In genomic region chr6:7311171-7311570, GRCh38 we compare ENCODE assay signal across 10 cellular contexts. TPM values are rescaled to one million over a fixed set of nuclear protein-coding genes. Genes with fewer than 3 reads are reported as not detected.
DNase-seq lines count a peak whose midpoint lies in the region; ATAC-seq and TF ChIP-seq lines count a peak whose summit lies in the region.
"Had no signal": no experiment of that assay in that cellular context is flagged by ENCODE, and none has a peak within 500 bp of the region (broad histone marks: within the 10 kb centered on the region; RNA-seq: fewer than 3 reads in every experiment).

No MANE protein-coding gene starts in this region.

- H3K27me3 ChIP-seq in cardiac muscle cell (no peaks in the 10 kb centered on the region), heart left ventricle (no peaks in the 10 kb centered on the region), foreskin keratinocyte (no peaks in the 10 kb centered on the region)

- intact Hi-C loops in heart left ventricle (cut with DNase I): loop anchor here in 5 of 10 donors (5.0 to 10.0 kb wide), 3 partner anchors 74 to 304 kb away; partner anchors contain the start of genes CAGE1 (in 3 of the 5) and RIOK1 (in 3 of the 5)
- intact Hi-C loops in activated CD4-positive, alpha-beta memory T cell treated with anti-CD3 and anti-CD28 coated beads for 36 hours (cut with micrococcal nuclease): loop anchor here (5.0 kb wide), 1 partner anchor 281 kb away; the partner anchor contains the start of gene SNRNP48

- no peak for TF ChIP-seq POLR2A in heart left ventricle (IDR thresholded peaks at IDR 0.05)

- H3K36me3 ChIP-seq in cardiac muscle cell (peaks cover 11% of the 10 kb centered on the region), heart left ventricle (peaks cover 0 to 39% (median 35%) of the 10 kb centered on the region in 9 donors)

- no peak for ATAC-seq in heart left ventricle
- ATAC-seq in foreskin keratinocyte: no peak
- ATAC-seq in HG02981 (IDR thresholded peaks at IDR 0.05; ENCODE audit: unreplicated experiment): no peak
- ATAC-seq in HG03571 (IDR thresholded peaks at IDR 0.05; ENCODE audit: unreplicated experiment): no peak

- no peak for TF ChIP-seq CTCF in cardiac muscle cell (IDR thresholded peaks at IDR 0.05; ENCODE audit: low read depth, low read length)
- no peak for TF ChIP-seq CTCF in heart left ventricle (IDR thresholded peaks at IDR 0.05)
- TF ChIP-seq CTCF in foreskin keratinocyte (conservative IDR thresholded peaks at IDR 0.05): no peak

- peaks cover 42% of the 10 kb centered on the region for H3K36me3 Mint-ChIP-seq in activated CD4-positive, alpha-beta memory T cell treated with anti-CD3 and anti-CD28 coated beads for 36 hours

- WGBS in heart left ventricle, 4 donors: 71 to 78% (median 74%) methylated on average over 1 of the region's 1 CpG

- no peaks in the 10 kb centered on the region for H3K9me3 ChIP-seq in cardiac muscle cell (ENCODE audit: low read depth)
- H3K9me3 ChIP-seq in heart left ventricle: no peaks in the 10 kb centered on the region

- H3K4me3 ChIP-seq in cardiac muscle cell (peak overlapping the region; percentile 86), heart left ventricle (peak overlapping the region in 3 of 12 donors; percentile 88 to 100 (median 98))
- H3K4me3 ChIP-seq: lung had no signal

- H3K27ac ChIP-seq in cardiac muscle cell (no peak overlapping the region), heart left ventricle (no peak overlapping the region), foreskin keratinocyte (peak overlapping the region; percentile 75)

- H3K27me3 Mint-ChIP-seq in activated CD4-positive, alpha-beta memory T cell treated with anti-CD3 and anti-CD28 coated beads for 36 hours: no peaks in the 10 kb centered on the region

- DNase-seq in cardiac muscle cell (ENCODE audit: low read depth in 1 of 2, low spot score in 1 of 2) (peak in 1 of 2 donors; percentile 50), heart left ventricle (no peak), foreskin keratinocyte (no peak), MV-4-11 (lab: John Stamatoyannopoulos, UW) (no peak), amygdala (lab: John Stamatoyannopoulos, UW) (no peak)
- DNase-seq in activated CD4-positive, alpha-beta memory T cell treated with anti-CD3 and anti-CD28 coated beads for 36 hours: no peak
- DNase-seq: stimulated activated CD4-positive, alpha-beta T cell treated with anti-CD3 and anti-CD28 coated beads, Interleukin-4, amount 100 ng/mL, for 4 hours had no signal

- H3K27ac Mint-ChIP-seq in activated CD4-positive, alpha-beta memory T cell treated with anti-CD3 and anti-CD28 coated beads for 36 hours: peak overlapping the region; percentile 32

- peaks cover 11% of the 10 kb centered on the region for H3K4me1 ChIP-seq in cardiac muscle cell (ENCODE audit: low read depth)
- peaks cover 0 to 66% (median 21%) of the 10 kb centered on the region in 12 donors for H3K4me1 ChIP-seq in heart left ventricle
- peaks cover 4% of the 10 kb centered on the region for H3K4me1 ChIP-seq in foreskin keratinocyte

- CTCF ChIA-PET in activated CD4-positive, alpha-beta memory T cell treated with anti-CD3 and anti-CD28 coated beads for 36 hours (lab: Charles Lee): interaction anchor here (0.7 kb wide), 1 partner anchor 79 kb away, joined by 3 read pairs; the partner anchor contains the start of genes CAGE1 and RIOK1

- peaks cover 10% of the 10 kb centered on the region for H3K9me3 Mint-ChIP-seq in activated CD4-positive, alpha-beta memory T cell treated with anti-CD3 and anti-CD28 coated beads for 36 hours

- peak overlapping the region; percentile 65 for H3K4me3 Mint-ChIP-seq in activated CD4-positive, alpha-beta memory T cell treated with anti-CD3 and anti-CD28 coated beads for 36 hours

- POLR2A ChIA-PET in activated CD4-positive, alpha-beta memory T cell treated with anti-CD3 and anti-CD28 coated beads for 36 hours (lab: Charles Lee): interaction anchor here (1.2 kb wide), 1 partner anchor 78 kb away, joined by 4 read pairs; the partner anchor contains the start of genes CAGE1 and RIOK1

- peaks cover 47% of the 10 kb centered on the region for H3K4me1 Mint-ChIP-seq in activated CD4-positive, alpha-beta memory T cell treated with anti-CD3 and anti-CD28 coated beads for 36 hours (ENCODE audit: low read depth)

RNA-seq across cellular contexts. Expression of gene SSR1, which starts 1.8 kb away (rescaled TPM):
- total RNA-seq in cardiac muscle cell (21.4 and 26.3 TPM in 2 replicates), heart left ventricle (100 to 1,000 TPM in 1 of 9 donors, 10 to 100 TPM in 8; 20.6 to 106 (median 67.9) TPM), foreskin keratinocyte (126 and 142 TPM in 2 replicates)
- polyA plus RNA-seq in cardiac muscle cell (52.4 and 54.5 TPM in 2 replicates), heart left ventricle (10 to 100 TPM in 1 of 2 donors, 1 to 10 TPM in 1; 8.6 to 80.0 TPM), foreskin keratinocyte (57.1 and 62.9 TPM in 2 replicates)
- 100 to 1,000 TPM; 156 to 164 TPM for total RNA-seq in activated CD4-positive, alpha-beta memory T cell treated with anti-CD3 and anti-CD28 coated beads for 36 hours
